Comparison of ENCODE assay signal across 12 cellular contexts in the genomic region with DNA sequence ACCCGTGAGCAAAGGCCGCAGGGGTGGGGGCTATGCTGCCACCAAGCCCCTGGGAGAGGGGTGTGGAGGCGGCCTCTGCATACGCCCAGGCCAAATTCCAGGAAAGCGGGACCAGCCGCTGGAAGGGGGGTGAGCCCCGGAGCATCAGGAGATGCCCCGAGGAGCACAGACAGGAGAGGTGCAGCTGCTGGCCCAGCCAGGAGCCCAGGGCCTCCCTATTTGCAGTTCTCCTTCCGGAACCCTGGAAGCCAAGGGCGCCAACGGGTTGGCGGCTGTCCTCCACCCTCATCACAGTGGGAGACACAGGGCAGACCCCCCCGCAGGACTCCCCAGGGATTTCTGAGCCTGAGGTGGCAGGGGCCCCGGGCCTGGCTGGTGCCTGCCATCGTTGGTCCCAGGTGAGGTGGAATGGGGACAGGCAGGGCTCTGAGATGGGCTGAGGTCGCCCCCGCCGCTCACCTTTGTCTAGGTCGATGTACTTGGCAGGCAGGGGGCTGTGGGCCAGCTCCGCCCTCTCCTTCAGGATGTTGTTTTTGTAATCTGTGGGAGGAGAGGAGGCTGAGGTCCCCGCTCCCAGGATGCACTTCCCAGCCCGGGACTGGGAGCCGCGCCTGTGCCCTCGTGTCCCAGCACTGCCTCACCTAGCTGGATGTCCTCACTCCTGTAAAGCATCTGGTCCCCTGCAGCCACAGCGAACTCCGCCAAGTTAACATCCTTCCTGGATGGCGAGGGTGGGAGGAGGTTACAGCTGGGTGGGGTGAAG. TPM values are rescaled to one million over a fixed set of nuclear protein-coding genes. Genes with fewer than 3 reads are reported as not detected.
DNase-seq lines count a peak whose midpoint lies in the region; ATAC-seq, FAIRE-seq and TF ChIP-seq lines count a peak whose summit lies in the region.
"Had no signal": no experiment of that assay in that cellular context is flagged by ENCODE, and none has a peak within 500 bp of the region (broad histone marks: within the 10 kb centered on the region; RNA-seq: fewer than 3 reads in every experiment).

No MANE protein-coding gene starts in this region.

- H3K27ac ChIP-seq in right cardiac atrium (ENCODE audit: low read length): no peak overlapping the region
- H3K27ac ChIP-seq in PC-3 (ENCODE audit: low read length): no peak overlapping the region
- H3K27ac ChIP-seq in kidney (ENCODE audit: low read depth in 2 of 2, low read length in 2 of 2): no peak overlapping the region
- H3K27ac ChIP-seq in vagina: peak overlapping the region; percentile 15
- H3K27ac ChIP-seq in Peyer's patch: no peak overlapping the region

- intact Hi-C loops in right cardiac atrium (cut with DNase I) (no loop called here), left cardiac atrium (cut with DNase I) (no loop called here), PC-3 (cut with micrococcal nuclease) (no loop called here), kidney (cut with DNase I) (no loop called here), vagina (cut with DNase I) (no loop called here)

- 43% methylated on average over 28 of the region's 28 CpGs for WGBS in right cardiac atrium

- peak overlapping the region; percentile 78 for H3K4me2 ChIP-seq in PC-3 (ENCODE audit: low read length)

- H3K9me3 ChIP-seq in right cardiac atrium (ENCODE audit: control insufficient read depth, low read length) (no peaks in the 10 kb centered on the region), PC-3 (ENCODE audit: low read length) (no peaks in the 10 kb centered on the region), kidney (ENCODE audit: control insufficient read depth in 1 of 2, low read length in 2 of 2) (no peaks in the 10 kb centered on the region), vagina (no peaks in the 10 kb centered on the region), Peyer's patch (no peaks in the 10 kb centered on the region)

- no peak for FAIRE-seq in kidney (lab: Jason Lieb, UNC)

- peaks cover 3% of the 10 kb centered on the region for H3F3A ChIP-seq in PC-3 (ENCODE audit: low read length, unreplicated experiment)

- CTCF ChIA-PET in PC-3 (lab: Charles Lee): interaction anchor here (0.6 kb wide), 1 partner anchor 44 kb away, joined by 3 read pairs; no protein-coding TSS in a partner anchor

- H3K4me3 ChIP-seq in right cardiac atrium (ENCODE audit: low read length): no peak overlapping the region
- H3K4me3 ChIP-seq in PC-3 (ENCODE audit: low read length): peak overlapping the region; percentile 58
- no peak overlapping the region for H3K4me3 ChIP-seq in kidney (ENCODE audit: low read length in 2 of 2)
- no peak overlapping the region for H3K4me3 ChIP-seq in vagina
- no peak overlapping the region for H3K4me3 ChIP-seq in Peyer's patch

- no peaks in the 10 kb centered on the region for H3K27me3 ChIP-seq in right cardiac atrium (ENCODE audit: control insufficient read depth, insufficient read depth)
- no peaks in the 10 kb centered on the region for H3K27me3 ChIP-seq in PC-3 (ENCODE audit: low read length)
- H3K27me3 ChIP-seq in vagina: no peaks in the 10 kb centered on the region
- H3K27me3 ChIP-seq in Peyer's patch: peaks cover 0 to 10% of the 10 kb centered on the region in 2 donors

- H4K20me1 ChIP-seq in PC-3 (ENCODE audit: low read length): no peaks in the 10 kb centered on the region

- peaks cover 19% of the 10 kb centered on the region for H3K79me2 ChIP-seq in PC-3 (ENCODE audit: low read length)

- TF ChIP-seq POLR2A in vagina (IDR thresholded peaks at IDR 0.05) (no peak), Peyer's patch (IDR thresholded peaks at IDR 0.05) (no peak)

- POLR2A ChIA-PET in PC-3 (lab: Charles Lee; ENCODE audit: unreplicated experiment): no interaction called here

- H3K9ac ChIP-seq in PC-3 (ENCODE audit: low read length) (no peak overlapping the region), kidney (ENCODE audit: low read length in 2 of 2) (no peak overlapping the region)

- BruUV-seq in PC-3 (replicated peaks; lab: Mats Ljungman, UMichigan): TSS peak; percentile 58

- no peak overlapping the region for H2AFZ ChIP-seq in PC-3 (ENCODE audit: low read length)

- peak; percentile 21 to 71 (median 62) for DNase-seq in right cardiac atrium
- DNase-seq in left cardiac atrium: no peak
- no peak for DNase-seq in PC-3
- peak; percentile 74 for DNase-seq in kidney
- no peak for DNase-seq in vagina (ENCODE audit: extremely low spot score in 2 of 2)
- DNase-seq in globus pallidus (ENCODE audit: low spot score): no peak
- no peak for DNase-seq in GM19238 (ENCODE audit: insufficient read length, low spot score)
- DNase-seq in Peyer's patch: no peak
- DNase-seq: activated CD4-positive, alpha-beta T cell treated with anti-CD3 and anti-CD28 coated beads, Interleukin-2, amount 50 U/mL, for 4 hours; activated naive CD8-positive, alpha-beta T cell treated with anti-CD3 and anti-CD28 coated beads for 36 hours; CD4-positive, alpha-beta memory T cell had no signal

- H3K9me2 ChIP-seq in PC-3 (replicated peaks; ENCODE audit: low read length): no peaks in the 10 kb centered on the region

- no peak for TF ChIP-seq CTCF in PC-3 (conservative IDR thresholded peaks at IDR 0.05; ENCODE audit: low read depth, low read length)
- TF ChIP-seq CTCF in kidney (IDR thresholded peaks at IDR 0.05; ENCODE audit: borderline replicate concordance, extremely low read depth, insufficient read depth): no peak
- no peak for TF ChIP-seq CTCF in vagina (IDR thresholded peaks at IDR 0.05)
- TF ChIP-seq CTCF in Peyer's patch (IDR thresholded peaks at IDR 0.05): no peak

- H3K36me3 ChIP-seq in PC-3 (ENCODE audit: low read depth, low read length) (no peaks in the 10 kb centered on the region), kidney (ENCODE audit: control insufficient read depth in 1 of 2, insufficient read depth in 2 of 2, low read length in 2 of 2) (no peaks in the 10 kb centered on the region), vagina (peaks cover 0 to 8% of the 10 kb centered on the region in 2 donors), Peyer's patch (peaks cover 0 to 8% (median 0%) of the 10 kb centered on the region in 3 donors)

- H3K4me1 ChIP-seq in right cardiac atrium (ENCODE audit: control insufficient read depth, insufficient read depth, low read length) (peaks cover 2% of the 10 kb centered on the region), PC-3 (ENCODE audit: insufficient read depth, low read length) (peaks cover 28% of the 10 kb centered on the region), kidney (ENCODE audit: control insufficient read depth in 1 of 2, insufficient read depth in 1 of 2, low read depth in 1 of 2, low read length in 2 of 2) (peaks cover 0 to 13% of the 10 kb centered on the region in 2 donors), vagina (peaks cover 71% of the 10 kb centered on the region), Peyer's patch (peaks cover 2 to 60% (median 20%) of the 10 kb centered on the region in 4 donors)

- ATAC-seq in right cardiac atrium (no peak), left cardiac atrium (no peak), PC-3 (peak; percentile 30)

RNA-seq across cellular contexts. Expression of a gene that starts 4.4 kb away (rescaled TPM):
- total RNA-seq in right cardiac atrium (10 to 100 TPM; 64.4 to 87.4 (median 66.3) TPM), left cardiac atrium (10 to 100 TPM; 63.5 to 69.2 TPM), PC-3 (2014; rRNA removed) (626 and 813 TPM in 2 replicates), kidney (55.0 TPM), vagina (72.4 TPM), Peyer's patch (100 to 1,000 TPM in 3 of 4 donors, 10 to 100 TPM in 1; 76.0 to 196 (median 164) TPM)
- polyA plus RNA-seq in right cardiac atrium (70.0 TPM), kidney (ENCODE audit: insufficient read depth, low read depth, low replicate concordance) (32.5 TPM)

RNA-seq across cellular contexts. Expression of a gene that starts 4.8 kb away (rescaled TPM):
- total RNA-seq in right cardiac atrium (10 to 100 TPM; 21.9 to 38.8 (median 36.3) TPM), left cardiac atrium (10 to 100 TPM; 38.3 to 44.3 TPM), PC-3 (2014; rRNA removed) (25.3 and 29.0 TPM in 2 replicates), kidney (26.0 TPM), vagina (136 TPM), Peyer's patch (10 to 100 TPM; 11.7 to 56.1 (median 35.6) TPM)
- polyA plus RNA-seq in right cardiac atrium (39.5 TPM), kidney (ENCODE audit: insufficient read depth, low read depth, low replicate concordance) (64.7 TPM)
- total RNA-seq: dermis microvascular lymphatic vessel endothelial cell had no signal

RNA-seq across cellular contexts. Expression of a gene that starts 21.4 kb away (rescaled TPM):
- total RNA-seq in right cardiac atrium (100 to 1,000 TPM; 175 to 210 (median 188) TPM), left cardiac atrium (100 to 1,000 TPM; 184 to 199 TPM), PC-3 (2014; rRNA removed) (823 and 1,067 TPM in 2 replicates), kidney (111 TPM), vagina (94.5 TPM), Peyer's patch (100 to 1,000 TPM; 122 to 172 (median 134) TPM)
- polyA plus RNA-seq in right cardiac atrium (331 TPM), kidney (ENCODE audit: insufficient read depth, low read depth, low replicate concordance) (359 TPM)

RNA-seq across cellular contexts. Expression of a gene that starts 22.5 kb away (rescaled TPM):
- total RNA-seq in right cardiac atrium (under 1 TPM; 0.33 to 0.51 (median 0.38) TPM), left cardiac atrium (under 1 TPM; 0.44 to 0.65 TPM), PC-3 (2014; rRNA removed) (1.9 and 4.3 TPM in 2 replicates), kidney (1.3 TPM), vagina (0.74 TPM), Peyer's patch (1 to 10 TPM; 2.1 to 5.8 (median 3.0) TPM)
- polyA plus RNA-seq in right cardiac atrium (0.66 TPM), kidney (ENCODE audit: insufficient read depth, low read depth, low replicate concordance) (0.15 TPM)

RNA-seq across cellular contexts. Expression of a gene that starts 29.0 kb away (rescaled TPM):
- total RNA-seq in right cardiac atrium: 10 to 100 TPM; 24.0 to 29.0 (median 27.0) TPM
- polyA plus RNA-seq in right cardiac atrium: 53.9 TPM
- 10 to 100 TPM; 31.8 to 32.5 TPM for total RNA-seq in left cardiac atrium
- 141 and 168 TPM in 2 replicates for total RNA-seq in PC-3 (2014; rRNA removed)
- total RNA-seq in kidney: 21.9 TPM
- 51.5 TPM for polyA plus RNA-seq in kidney (ENCODE audit: insufficient read depth, low read depth, low replicate concordance)
- total RNA-seq in vagina: 20.9 TPM
- 10 to 100 TPM; 10.7 to 94.0 (median 84.6) TPM for total RNA-seq in Peyer's patch

Comparison
In these comparisons a context has a peak if more than half of its experiments do, and no peak if none do; other contexts are left out.
1. DNase-seq: peak in right cardiac atrium (3 of 3) and kidney (single experiment); none in left cardiac atrium (single experiment), PC-3 (single experiment), vagina (0 of 2), globus pallidus (single experiment), GM19238 (single experiment) and Peyer's patch (0 of 3).